In genomic region chr6:14921170-14921569, GRCh38 we compare ENCODE assay signal across 11 cellular contexts.
DNase-seq lines count a peak whose midpoint lies in the region; ATAC-seq and TF ChIP-seq lines count a peak whose summit lies in the region.
"Had no signal": no experiment of that assay in that cellular context is flagged by ENCODE, and none has a peak within 500 bp of the region (broad histone marks: within the 10 kb centered on the region; RNA-seq: fewer than 3 reads in every experiment).

No MANE protein-coding gene starts in this region.

- ATAC-seq in HG03565 (IDR thresholded peaks at IDR 0.05; ENCODE audit: unreplicated experiment) = no peak
- ATAC-seq in HG02973 (IDR thresholded peaks at IDR 0.05; ENCODE audit: unreplicated experiment) = no peak
- ATAC-seq: Panc1 had no signal

- H3K36me3 ChIP-seq in thyroid gland (no peaks in the 10 kb centered on the region), OCI-LY7 (ENCODE audit: insufficient read depth, low read length) (no peaks in the 10 kb centered on the region), HAP-1 (replicated peaks) (no peaks in the 10 kb centered on the region)
- H3K36me3 ChIP-seq: cardiac muscle cell had no signal

- CTCF ChIA-PET in OCI-LY7 (lab: Charles Lee; ENCODE audit: unreplicated experiment) = no interaction called here

- no peaks in the 10 kb centered on the region for H3K79me2 ChIP-seq in OCI-LY7 (ENCODE audit: insufficient read depth, low read depth, low read length)

- no peak overlapping the region for H2AFZ ChIP-seq in OCI-LY7 (ENCODE audit: low read length)

- intact Hi-C loops in thyroid gland (cut with DNase I) = no loop called here
- intact Hi-C loops in OCI-LY7 (cut with micrococcal nuclease; ENCODE audit: unreplicated experiment) = no loop called here

- DNase-seq in NCI-H2029 treated with DMSO at 0.1 percent for 48 hours (lab: John Stamatoyannopoulos, UW) (peak; percentile 60), dermis microvascular lymphatic vessel endothelial cell (ENCODE audit: low read depth in 2 of 2) (peak; percentile 40 to 64), mesenteric fat pad (ENCODE audit: low spot score) (peak; percentile 91), thyroid gland (peak; percentile 11 to 30), OCI-LY7 (ENCODE audit: low spot score) (no peak), HAP-1 (ENCODE audit: low spot score in 2 of 2) (no peak)
- DNase-seq: activated CD4-positive, alpha-beta memory T cell treated with anti-CD3 and anti-CD28 coated beads, Interleukin-2, amount 10 ng/mL, durations not matched to agents 7 days and 5 days had no signal

- no TSS peak for BruUV-seq in OCI-LY7 (replicated peaks; lab: Mats Ljungman, UMichigan)

- peaks cover 0 to 20% of the 10 kb centered on the region in 2 donors for H3K4me1 ChIP-seq in thyroid gland
- H3K4me1 ChIP-seq in OCI-LY7 (ENCODE audit: insufficient read depth, low read length, poor library complexity, severe bottlenecking) = no peaks in the 10 kb centered on the region
- no peaks in the 10 kb centered on the region for H3K4me1 ChIP-seq in HAP-1

- TF ChIP-seq POLR2A in thyroid gland (IDR thresholded peaks at IDR 0.05) = no peak

- TF ChIP-seq CTCF in thyroid gland (IDR thresholded peaks at IDR 0.05) (no peak), OCI-LY7 (conservative IDR thresholded peaks at IDR 0.05; ENCODE audit: low read length) (no peak)

- WGBS in thyroid gland, 2 donors = 55 to 69% methylated on average over 11 of the region's 11 CpGs

- H3K9me3 ChIP-seq in thyroid gland (no peaks in the 10 kb centered on the region), OCI-LY7 (ENCODE audit: low read length) (no peaks in the 10 kb centered on the region), HAP-1 (no peaks in the 10 kb centered on the region)

- H3K27ac ChIP-seq in thyroid gland (no peak overlapping the region), OCI-LY7 (ENCODE audit: low read depth, low read length, poor library complexity, severe bottlenecking) (no peak overlapping the region)
- H3K27ac ChIP-seq: cardiac muscle cell had no signal

- H3K4me3 ChIP-seq in thyroid gland (replicated peaks in 1 of 3) (no peak overlapping the region), OCI-LY7 (ENCODE audit: low read depth, low read length, poor library complexity, severe bottlenecking) (no peak overlapping the region), HAP-1 (no peak overlapping the region)
- H3K4me3 ChIP-seq: cardiac muscle cell had no signal

- no peaks in the 10 kb centered on the region for H4K20me1 ChIP-seq in OCI-LY7 (ENCODE audit: insufficient read depth, low read length)

- in situ Hi-C loops in HAP-1 (cut with MboI; ENCODE audit: low sequenced_read_pairs) = no loop called here

- POLR2A ChIA-PET in OCI-LY7 (lab: Charles Lee) = interaction anchor here (0.6 kb wide), 1 partner anchor 238 kb away, joined by 3 read pairs; no protein-coding TSS in a partner anchor

- H3K27me3 ChIP-seq in thyroid gland = no peaks in the 10 kb centered on the region
- H3K27me3 ChIP-seq in HAP-1 (ENCODE audit: low read depth) = no peaks in the 10 kb centered on the region
- H3K27me3 ChIP-seq: cardiac muscle cell had no signal

- H3K4me2 ChIP-seq in OCI-LY7 (ENCODE audit: low read length) = no peak overlapping the region

- H3K9me2 ChIP-seq in OCI-LY7 (ENCODE audit: insufficient read depth, low read length) = no peaks in the 10 kb centered on the region

Comparison
In these comparisons a context has a peak if more than half of its experiments do, and no peak if none do; other contexts are left out.
1. DNase-seq: peak in NCI-H2029 treated with DMSO at 0.1 percent for 48 hours (single experiment), dermis microvascular lymphatic vessel endothelial cell (2 of 2), mesenteric fat pad (single experiment) and thyroid gland (2 of 2); none in OCI-LY7 (single experiment) and HAP-1 (0 of 2).